In the genomic region with DNA sequence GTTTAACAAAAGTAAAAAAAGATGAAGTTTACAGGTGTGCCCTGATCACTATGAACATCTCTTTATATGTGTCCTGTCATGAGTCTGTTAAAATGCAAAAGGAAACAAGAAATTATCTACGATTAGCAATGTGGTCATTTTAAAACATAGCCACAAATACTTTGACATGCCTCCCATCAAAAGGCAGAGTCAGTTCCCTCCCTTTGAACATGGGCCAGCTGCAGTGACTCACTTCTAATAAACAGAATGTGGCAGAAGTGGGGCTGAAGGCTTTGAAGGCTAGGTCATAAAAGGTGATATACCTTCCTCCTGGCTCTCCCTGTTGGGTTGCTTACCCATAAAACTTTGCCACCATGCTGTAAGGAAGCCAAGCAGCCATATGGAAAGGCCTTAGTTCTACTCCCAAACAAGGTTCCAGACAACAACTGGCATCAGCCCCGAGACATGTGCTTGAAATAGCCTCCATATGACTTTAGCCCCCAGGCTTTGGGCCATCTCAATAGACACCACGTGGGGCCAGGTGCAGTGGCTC, we compare ENCODE assay signal across 2 cellular contexts.
TF ChIP-seq lines count a peak whose summit lies in the region.

No MANE protein-coding gene starts in this region.

TF ChIP-seq in endothelial cell of umbilical vein, 7 proteins besides CTCF, POLR2A, EP300 and RAD21:
- TF ChIP-seq FOS (IDR thresholded peaks at IDR 0.05; ENCODE audit: borderline replicate concordance, insufficient read depth, low read length): peak; percentile 38
TF ChIP-seq in endothelial cell of umbilical vein: peak in this region for 1; not testable (repeated sequence) for 6.

TF ChIP-seq in HepG2, 621 proteins besides CTCF, POLR2A, EP300 and RAD21:
- TF ChIP-seq ZNF644 (CRISPR knock-in tag; IDR thresholded peaks at IDR 0.05; ENCODE audit: low read depth) (peak; percentile 56; the same call in 1 of the 2 replicates), TCF7 (IDR thresholded peaks at IDR 0.05; ENCODE audit: low read depth) (peak; percentile 32; the same call in 1 of the 2 replicates), FOSL2 (CRISPR knock-in tag; IDR thresholded peaks at IDR 0.05) (peak; percentile 59; the same call in 1 of the 2 replicates)
